ENCODE assay signal across 16 cellular contexts in genomic region chr4:148367756-148368155, GRCh38.
DNase-seq lines count a peak whose midpoint lies in the region; ATAC-seq and TF ChIP-seq lines count a peak whose summit lies in the region.
"Had no signal": no experiment of that assay in that cellular context is flagged by ENCODE, and none has a peak within 500 bp of the region (broad histone marks: within the 10 kb centered on the region; RNA-seq: fewer than 3 reads in every experiment).

No MANE protein-coding gene starts in this region.

- no peaks in the 10 kb centered on the region for H3K9me3 Mint-ChIP-seq in activated naive CD4-positive, alpha-beta T cell treated with anti-CD3 and anti-CD28 coated beads for 36 hours
- H3K9me3 Mint-ChIP-seq in CD4-positive, CD25-positive, alpha-beta regulatory T cell, result no peaks in the 10 kb centered on the region
- no peaks in the 10 kb centered on the region for H3K9me3 Mint-ChIP-seq in T-cell
- H3K9me3 Mint-ChIP-seq in naive thymus-derived CD8-positive, alpha-beta T cell, result peaks cover 0 to 3% (median 0%) of the 10 kb centered on the region in 9 donors
- H3K9me3 Mint-ChIP-seq in CD4-positive, alpha-beta memory T cell, result no peaks in the 10 kb centered on the region
- H3K9me3 Mint-ChIP-seq: H9, IgD-negative memory B cell had no signal

- H3K36me3 Mint-ChIP-seq in activated naive CD4-positive, alpha-beta T cell treated with anti-CD3 and anti-CD28 coated beads for 36 hours (ENCODE audit: low read depth), result no peaks in the 10 kb centered on the region
- peaks cover 4% of the 10 kb centered on the region for H3K36me3 Mint-ChIP-seq in CD4-positive, CD25-positive, alpha-beta regulatory T cell
- H3K36me3 Mint-ChIP-seq in T-cell, result peaks cover 4% of the 10 kb centered on the region
- peaks cover 0 to 5% (median 0%) of the 10 kb centered on the region in 3 donors for H3K36me3 Mint-ChIP-seq in naive thymus-derived CD8-positive, alpha-beta T cell
- H3K36me3 Mint-ChIP-seq in CD4-positive, alpha-beta memory T cell, result peaks cover 0 to 4% of the 10 kb centered on the region in 2 donors

- H3K36me3 ChIP-seq in CD4-positive, CD25-positive, alpha-beta regulatory T cell (ENCODE audit: control insufficient read depth, insufficient read depth, low read length), result no peaks in the 10 kb centered on the region
- no peaks in the 10 kb centered on the region for H3K36me3 ChIP-seq in CD4-positive, alpha-beta memory T cell (ENCODE audit: insufficient read depth, low read length)
- H3K36me3 ChIP-seq: BLaER1 had no signal

- intact Hi-C loops in activated naive CD4-positive, alpha-beta T cell treated with anti-CD3 and anti-CD28 coated beads for 36 hours (cut with micrococcal nuclease), result loop anchor here (2.0 kb wide), 1 partner anchor 13 kb away; no protein-coding TSS in a partner anchor
- intact Hi-C loops in CD4-positive, alpha-beta memory T cell (cut with micrococcal nuclease), result loop anchor here (10.0 kb wide), 1 partner anchor 143 kb away; no protein-coding TSS in a partner anchor

- H3K4me1 ChIP-seq in CD4-positive, CD25-positive, alpha-beta regulatory T cell (ENCODE audit: control insufficient read depth, insufficient read depth, low read length, poor library complexity, severe bottlenecking), result no peaks in the 10 kb centered on the region
- peaks cover 3% of the 10 kb centered on the region for H3K4me1 ChIP-seq in CD4-positive, alpha-beta memory T cell (ENCODE audit: insufficient read depth, low read length)

- no peak overlapping the region for H3K4me3 ChIP-seq in CD4-positive, CD25-positive, alpha-beta regulatory T cell (ENCODE audit: low read depth, low read length)
- no peak overlapping the region for H3K4me3 ChIP-seq in CD4-positive, alpha-beta memory T cell (ENCODE audit: low read length in 2 of 2)
- H3K4me3 ChIP-seq: BLaER1 had no signal

- POLR2A ChIA-PET in T-cell (lab: Charles Lee), result interaction anchor here in 1 of 2 donors (1.4 kb wide), 1 partner anchor 8 kb away, joined by 4 read pairs; no protein-coding TSS in a partner anchor
- POLR2A ChIA-PET in naive thymus-derived CD8-positive, alpha-beta T cell (lab: Charles Lee), result interaction anchor here (1.9 kb wide), 1 partner anchor 75 kb away, joined by 7 read pairs; the partner anchor contains the start of gene NR3C2
- POLR2A ChIA-PET in CD4-positive, alpha-beta memory T cell (lab: Charles Lee; ENCODE audit: partially characterized antibody), result interaction anchor here (1.7 kb wide), 1 partner anchor 9 kb away, joined by 5 read pairs; no protein-coding TSS in a partner anchor

- TF ChIP-seq POLR2A in GM18505 (IDR thresholded peaks at IDR 0.05; ENCODE audit: borderline replicate concordance, extremely low read depth, insufficient read depth, insufficient read length), result no peak

- H3K27me3 ChIP-seq in CD4-positive, CD25-positive, alpha-beta regulatory T cell (ENCODE audit: control insufficient read depth, insufficient read depth, low read length), result no peaks in the 10 kb centered on the region
- H3K27me3 ChIP-seq in CD4-positive, alpha-beta memory T cell (ENCODE audit: insufficient read depth, low read length), result no peaks in the 10 kb centered on the region
- H3K27me3 ChIP-seq: BLaER1 had no signal

- peak; percentile 19 for DNase-seq in activated naive CD4-positive, alpha-beta T cell treated with anti-CD3 and anti-CD28 coated beads for 36 hours
- DNase-seq in activated naive CD4-positive, alpha-beta T cell (lab: John Stamatoyannopoulos, UW), result no peak
- DNase-seq in CD4-positive, CD25-positive, alpha-beta regulatory T cell, result no peak
- peak in 2 of 34 experiments; percentile 6 to 24 for DNase-seq in T-cell
- no peak for DNase-seq in naive thymus-derived CD8-positive, alpha-beta T cell
- no peak for DNase-seq in CD4-positive, alpha-beta memory T cell
- DNase-seq: 8988T, AML-193, COR-L47, DND-41, GDM1, GOT3, H9 had no signal

- CTCF ChIA-PET in activated naive CD4-positive, alpha-beta T cell treated with anti-CD3 and anti-CD28 coated beads for 36 hours (lab: Charles Lee), result no interaction called here
- CTCF ChIA-PET in T-cell (lab: Charles Lee), result no interaction called here
- CTCF ChIA-PET in CD4-positive, alpha-beta memory T cell (lab: Charles Lee; ENCODE audit: partially characterized antibody), result interaction anchor here (0.9 kb wide), 1 partner anchor 323 kb away, joined by 3 read pairs; no protein-coding TSS in a partner anchor

- H3K27ac ChIP-seq in CD4-positive, CD25-positive, alpha-beta regulatory T cell (ENCODE audit: insufficient read depth, low read length, poor library complexity, severe bottlenecking), result no peak overlapping the region
- H3K27ac ChIP-seq in CD4-positive, alpha-beta memory T cell (ENCODE audit: low read depth, low read length), result no peak overlapping the region
- H3K27ac ChIP-seq: BLaER1 had no signal

- no peaks in the 10 kb centered on the region for H3K9me3 ChIP-seq in CD4-positive, CD25-positive, alpha-beta regulatory T cell (ENCODE audit: control insufficient read depth in 2 of 2, low read length in 2 of 2)
- no peaks in the 10 kb centered on the region for H3K9me3 ChIP-seq in CD4-positive, alpha-beta memory T cell (ENCODE audit: control insufficient read depth in 1 of 2, low read length in 2 of 2)
- H3K9me3 ChIP-seq: BLaER1 had no signal

- H3K27me3 Mint-ChIP-seq in activated naive CD4-positive, alpha-beta T cell treated with anti-CD3 and anti-CD28 coated beads for 36 hours (ENCODE audit: low read depth), result no peaks in the 10 kb centered on the region
- H3K27me3 Mint-ChIP-seq in CD4-positive, CD25-positive, alpha-beta regulatory T cell, result no peaks in the 10 kb centered on the region
- H3K27me3 Mint-ChIP-seq in T-cell, result no peaks in the 10 kb centered on the region
- no peaks in the 10 kb centered on the region for H3K27me3 Mint-ChIP-seq in naive thymus-derived CD8-positive, alpha-beta T cell
- no peaks in the 10 kb centered on the region for H3K27me3 Mint-ChIP-seq in CD4-positive, alpha-beta memory T cell
- H3K27me3 Mint-ChIP-seq: IgD-negative memory B cell had no signal

- H3K4me3 Mint-ChIP-seq in activated naive CD4-positive, alpha-beta T cell treated with anti-CD3 and anti-CD28 coated beads for 36 hours, result peak overlapping the region; percentile 0
- H3K4me3 Mint-ChIP-seq in CD4-positive, CD25-positive, alpha-beta regulatory T cell, result no peak overlapping the region
- H3K4me3 Mint-ChIP-seq in T-cell, result no peak overlapping the region
- peak overlapping the region in 6 of 10 donors; percentile 1 to 16 (median 4) for H3K4me3 Mint-ChIP-seq in naive thymus-derived CD8-positive, alpha-beta T cell
- H3K4me3 Mint-ChIP-seq in CD4-positive, alpha-beta memory T cell, result peak overlapping the region in 2 of 8 donors; percentile 6 to 33
- H3K4me3 Mint-ChIP-seq: H9, IgD-negative memory B cell had no signal

- no peak for ATAC-seq in CD4-positive, CD25-positive, alpha-beta regulatory T cell (ENCODE audit: low read depth in 2 of 2)
- peak in 2 of 4 experiments; percentile 29 to 36 for ATAC-seq in T-cell (replicated peaks in 1 of 4)
- peak; percentile 53 to 57 for ATAC-seq in naive thymus-derived CD8-positive, alpha-beta T cell
- ATAC-seq in GM18505 (IDR thresholded peaks at IDR 0.05; ENCODE audit: unreplicated experiment), result no peak

- peaks cover 28% of the 10 kb centered on the region for H3K4me1 Mint-ChIP-seq in activated naive CD4-positive, alpha-beta T cell treated with anti-CD3 and anti-CD28 coated beads for 36 hours (ENCODE audit: low read depth)
- peaks cover 0 to 43% (median 16%) of the 10 kb centered on the region in 4 donors for H3K4me1 Mint-ChIP-seq in CD4-positive, CD25-positive, alpha-beta regulatory T cell
- peaks cover 47 to 60% (median 49%) of the 10 kb centered on the region in 3 donors for H3K4me1 Mint-ChIP-seq in T-cell
- peaks cover 26 to 54% (median 47%) of the 10 kb centered on the region in 4 donors for H3K4me1 Mint-ChIP-seq in naive thymus-derived CD8-positive, alpha-beta T cell
- peaks cover 22 to 42% (median 31%) of the 10 kb centered on the region in 4 donors for H3K4me1 Mint-ChIP-seq in CD4-positive, alpha-beta memory T cell
- H3K4me1 Mint-ChIP-seq: H9 had no signal

- H3K27ac Mint-ChIP-seq in activated naive CD4-positive, alpha-beta T cell treated with anti-CD3 and anti-CD28 coated beads for 36 hours, result peak overlapping the region; percentile 17
- H3K27ac Mint-ChIP-seq in CD4-positive, CD25-positive, alpha-beta regulatory T cell, result peak overlapping the region in 2 of 3 donors; percentile 1 to 5
- H3K27ac Mint-ChIP-seq in T-cell, result peak overlapping the region; percentile 24 to 40
- peak overlapping the region in 8 of 10 donors; percentile 4 to 89 (median 42) for H3K27ac Mint-ChIP-seq in naive thymus-derived CD8-positive, alpha-beta T cell
- H3K27ac Mint-ChIP-seq in CD4-positive, alpha-beta memory T cell, result peak overlapping the region in 2 of 7 donors; percentile 3 to 22
- H3K27ac Mint-ChIP-seq: H9 had no signal

Comparison
In these comparisons a context has a peak if more than half of its experiments do, and no peak if none do; other contexts are left out.
1. H3K4me3 Mint-ChIP-seq: peak in activated naive CD4-positive, alpha-beta T cell treated with anti-CD3 and anti-CD28 coated beads for 36 hours (single experiment) and naive thymus-derived CD8-positive, alpha-beta T cell (6 of 10); none in CD4-positive, CD25-positive, alpha-beta regulatory T cell (0 of 4) and T-cell (0 of 3).
2. ATAC-seq: peak in naive thymus-derived CD8-positive, alpha-beta T cell (2 of 2); none in CD4-positive, CD25-positive, alpha-beta regulatory T cell (0 of 2) and GM18505 (single experiment).